Comparison of ENCODE assay signal across 11 cellular contexts in genomic region chr6:107730106-107730505, GRCh38.
A peak's percentile ranks its signal among the peaks of the same experiment; 100 is the strongest.
DNase-seq lines count a peak whose midpoint lies in the region; TF ChIP-seq lines count a peak whose summit lies in the region.
"Had no signal": no experiment of that assay in that cellular context is flagged by ENCODE, and none has a peak within 500 bp of the region (broad histone marks: within the 10 kb centered on the region; RNA-seq: fewer than 3 reads in every experiment).

No MANE protein-coding gene starts in this region.

- no peaks in the 10 kb centered on the region for H3K9me3 ChIP-seq in OCI-LY1 (ENCODE audit: low read length)
- H3K9me3 ChIP-seq in duodenal mucosa (ENCODE audit: control insufficient read depth in 1 of 2, low read length in 2 of 2) = no peaks in the 10 kb centered on the region
- H3K9me3 ChIP-seq in PC-9 (ENCODE audit: insufficient read depth, low read depth) = no peaks in the 10 kb centered on the region
- H3K9me3 ChIP-seq in mesenchymal stem cell (ENCODE audit: control insufficient read depth, low read length) = no peaks in the 10 kb centered on the region

- no peak overlapping the region for H2BK12ac ChIP-seq in mesenchymal stem cell (ENCODE audit: low read length in 2 of 2)

- no peak for TF ChIP-seq CTCF in OCI-LY1 (IDR thresholded peaks at IDR 0.05; ENCODE audit: low read length)
- TF ChIP-seq CTCF in PC-9 (conservative IDR thresholded peaks at IDR 0.05) = no peak

- H3F3A ChIP-seq in OCI-LY1 (ENCODE audit: insufficient read depth, low read length) = no peaks in the 10 kb centered on the region
- H3F3A ChIP-seq in PC-9 (ENCODE audit: insufficient read depth, low read depth) = no peaks in the 10 kb centered on the region

- H4K91ac ChIP-seq in mesenchymal stem cell (ENCODE audit: low read length) = no peak overlapping the region

- H2BK5ac ChIP-seq in mesenchymal stem cell (ENCODE audit: low read depth, low read length, poor library complexity, severe bottlenecking) = no peak overlapping the region

- peak; percentile 53 to 67 for DNase-seq in activated CD4-positive, alpha-beta T cell treated with anti-CD3 and anti-CD28 coated beads, Interleukin-2, amount 50 U/mL, for 48 hours
- DNase-seq in stimulated activated CD4-positive, alpha-beta T cell treated with anti-CD3 and anti-CD28 coated beads, TNF-alpha, amount 100 ng/mL, for 48 hours (ENCODE audit: low read depth in 3 of 3) = peak in 2 of 3 donors; percentile 27 to 31
- DNase-seq in MV-4-11 (lab: John Stamatoyannopoulos, UW) (no peak), PC-9 (no peak), mesenchymal stem cell (no peak), hippocampal formation (lab: John Stamatoyannopoulos, UW) (no peak)
- DNase-seq: GM23248, NCI-H1105, right cardiac atrium had no signal

- peaks cover 3% of the 10 kb centered on the region; the same call in 1 of the 2 replicates for H3K27me3 ChIP-seq in OCI-LY1 (ENCODE audit: insufficient read depth, low read length)
- no peaks in the 10 kb centered on the region for H3K27me3 ChIP-seq in duodenal mucosa (ENCODE audit: control insufficient read depth in 1 of 2, insufficient read depth in 2 of 2, low read length in 2 of 2)
- H3K27me3 ChIP-seq in PC-9 (ENCODE audit: insufficient read depth, low read depth) = peaks cover 59% of the 10 kb centered on the region
- peaks cover 44 to 58% of the 10 kb centered on the region in 2 experiments for H3K27me3 ChIP-seq in mesenchymal stem cell (ENCODE audit: control insufficient read depth in 1 of 2, insufficient read depth in 1 of 2, low read length in 2 of 2)

- H2AFZ ChIP-seq in OCI-LY1 (ENCODE audit: low read length) = no peak overlapping the region
- H2AFZ ChIP-seq in PC-9 = no peak overlapping the region
- H2AFZ ChIP-seq in mesenchymal stem cell (ENCODE audit: low read depth, low read length) = no peak overlapping the region
- H2AFZ ChIP-seq: GM23248 had no signal

- H2BK15ac ChIP-seq in mesenchymal stem cell (ENCODE audit: low read depth, poor library complexity, severe bottlenecking) = no peak overlapping the region

- H3K23ac ChIP-seq in mesenchymal stem cell (ENCODE audit: low read length in 2 of 2) = no peak overlapping the region

- H3K4ac ChIP-seq in mesenchymal stem cell (ENCODE audit: low read depth in 1 of 2, low read length in 2 of 2) = no peak overlapping the region

- H3K79me2 ChIP-seq in OCI-LY1 (ENCODE audit: insufficient read depth, low read length) (no peaks in the 10 kb centered on the region), PC-9 (ENCODE audit: low read depth) (no peaks in the 10 kb centered on the region)

- no peak overlapping the region for H4K8ac ChIP-seq in mesenchymal stem cell (ENCODE audit: low read length)

- H4K20me1 ChIP-seq in OCI-LY1 (ENCODE audit: insufficient read depth, low read length) = no peaks in the 10 kb centered on the region
- no peaks in the 10 kb centered on the region for H4K20me1 ChIP-seq in PC-9 (ENCODE audit: insufficient read depth)

- no peak overlapping the region for H3K18ac ChIP-seq in mesenchymal stem cell (ENCODE audit: low read depth in 1 of 2, low read length in 2 of 2)

- H3K14ac ChIP-seq in mesenchymal stem cell (ENCODE audit: low read length in 2 of 2) = no peak overlapping the region

- H3K4me1 ChIP-seq in OCI-LY1 (ENCODE audit: insufficient read depth, low read length, severe bottlenecking) (peaks cover 49% of the 10 kb centered on the region), duodenal mucosa (ENCODE audit: control insufficient read depth in 1 of 2, insufficient read depth in 2 of 2, low read length in 2 of 2) (peaks cover 31 to 39% of the 10 kb centered on the region in 2 donors), PC-9 (replicated peaks; ENCODE audit: insufficient read depth) (no peaks in the 10 kb centered on the region), mesenchymal stem cell (ENCODE audit: control insufficient read depth, insufficient read depth, low read depth, low read length) (no peaks in the 10 kb centered on the region)

- H3K4me2 ChIP-seq in OCI-LY1 (ENCODE audit: low read length) = peak overlapping the region; percentile 58
- H3K4me2 ChIP-seq in PC-9 = no peak overlapping the region
- H3K4me2 ChIP-seq in mesenchymal stem cell (ENCODE audit: low read length, poor library complexity, severe bottlenecking) = no peak overlapping the region

- no TSS peak for BruUV-seq in PC-9 (replicated peaks; lab: Mats Ljungman, UMichigan)

- intact Hi-C loops in PC-9 (cut with micrococcal nuclease; ENCODE audit: unreplicated experiment) = no loop called here

- POLR2A ChIA-PET in PC-9 (lab: Charles Lee; ENCODE audit: unreplicated experiment) = no interaction called here

- no peak overlapping the region for H3K4me3 ChIP-seq in OCI-LY1 (ENCODE audit: low read depth, low read length, poor library complexity, severe bottlenecking)
- peak overlapping the region; percentile 82 to 84 for H3K4me3 ChIP-seq in duodenal mucosa (ENCODE audit: low read depth in 1 of 2, low read length in 2 of 2)
- no peak overlapping the region for H3K4me3 ChIP-seq in PC-9
- H3K4me3 ChIP-seq in mesenchymal stem cell (ENCODE audit: insufficient read depth in 1 of 2, low read depth in 1 of 2, low read length in 2 of 2) = no peak overlapping the region
- H3K4me3 ChIP-seq: GM23248 had no signal

- no peak overlapping the region for H2AK5ac ChIP-seq in mesenchymal stem cell (ENCODE audit: low read length, severe bottlenecking)

- H3K79me1 ChIP-seq in mesenchymal stem cell (replicated peaks; ENCODE audit: low read length, poor library complexity, severe bottlenecking) = no peaks in the 10 kb centered on the region

- H3K27ac ChIP-seq in OCI-LY1 (ENCODE audit: low read depth, low read length, poor library complexity, severe bottlenecking) (no peak overlapping the region), duodenal mucosa (ENCODE audit: low read depth, low read length) (no peak overlapping the region), PC-9 (no peak overlapping the region), mesenchymal stem cell (ENCODE audit: low read length, poor library complexity, severe bottlenecking) (no peak overlapping the region)
- H3K27ac ChIP-seq: GM23248 had no signal

- H3K36me3 ChIP-seq in OCI-LY1 (ENCODE audit: insufficient read depth, low read length) (no peaks in the 10 kb centered on the region), duodenal mucosa (ENCODE audit: control insufficient read depth in 1 of 2, insufficient read depth in 2 of 2, low read length in 2 of 2) (no peaks in the 10 kb centered on the region), PC-9 (ENCODE audit: low read depth) (no peaks in the 10 kb centered on the region), mesenchymal stem cell (ENCODE audit: control insufficient read depth in 1 of 2, insufficient read depth in 2 of 2, low read depth in 1 of 2, low read length in 2 of 2) (no peaks in the 10 kb centered on the region)

- CTCF ChIA-PET in PC-9 (lab: Charles Lee) = no interaction called here

- H3K9ac ChIP-seq in OCI-LY1 (ENCODE audit: low read length) (no peak overlapping the region; the same call in 1 of the 2 replicates), duodenal mucosa (ENCODE audit: low read depth in 1 of 2, low read length in 2 of 2) (peak overlapping the region in 1 of 2 donors; percentile 76), mesenchymal stem cell (ENCODE audit: low read length) (no peak overlapping the region)
- H3K9ac ChIP-seq: GM23248 had no signal

- 83% methylated on average over 7 of the region's 7 CpGs for WGBS in mesenchymal stem cell

- no peak overlapping the region for H2BK120ac ChIP-seq in mesenchymal stem cell (ENCODE audit: low read depth, low read length)

- no peaks in the 10 kb centered on the region for H3K9me2 ChIP-seq in OCI-LY1 (ENCODE audit: low read depth, low read length)
- H3K9me2 ChIP-seq in PC-9 (ENCODE audit: insufficient read depth) = no peaks in the 10 kb centered on the region

Comparison
In these comparisons a context has a peak if more than half of its experiments do, and no peak if none do; other contexts are left out.
1. H3K4me3 ChIP-seq: peak in duodenal mucosa (2 of 2); none in OCI-LY1 (single experiment), PC-9 (single experiment) and mesenchymal stem cell (0 of 2).
2. DNase-seq: peak in activated CD4-positive, alpha-beta T cell treated with anti-CD3 and anti-CD28 coated beads, Interleukin-2, amount 50 U/mL, for 48 hours (2 of 2) and stimulated activated CD4-positive, alpha-beta T cell treated with anti-CD3 and anti-CD28 coated beads, TNF-alpha, amount 100 ng/mL, for 48 hours (2 of 3); none in MV-4-11 (single experiment), PC-9 (0 of 2), mesenchymal stem cell (single experiment) and hippocampal formation (0 of 2).